Comparison of ENCODE assay signal across 8 cellular contexts in the genomic region with DNA sequence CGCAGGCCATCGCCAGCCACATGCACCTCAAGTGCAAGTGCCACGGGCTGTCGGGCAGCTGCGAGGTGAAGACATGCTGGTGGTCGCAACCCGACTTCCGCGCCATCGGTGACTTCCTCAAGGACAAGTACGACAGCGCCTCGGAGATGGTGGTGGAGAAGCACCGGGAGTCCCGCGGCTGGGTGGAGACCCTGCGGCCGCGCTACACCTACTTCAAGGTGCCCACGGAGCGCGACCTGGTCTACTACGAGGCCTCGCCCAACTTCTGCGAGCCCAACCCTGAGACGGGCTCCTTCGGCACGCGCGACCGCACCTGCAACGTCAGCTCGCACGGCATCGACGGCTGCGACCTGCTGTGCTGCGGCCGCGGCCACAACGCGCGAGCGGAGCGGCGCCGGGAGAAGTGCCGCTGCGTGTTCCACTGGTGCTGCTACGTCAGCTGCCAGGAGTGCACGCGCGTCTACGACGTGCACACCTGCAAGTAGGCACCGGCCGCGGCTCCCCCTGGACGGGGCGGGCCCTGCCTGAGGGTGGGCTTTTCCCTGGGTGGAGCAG. TPM values are rescaled to one million over a fixed set of nuclear protein-coding genes. Genes with fewer than 3 reads are reported as not detected.
DNase-seq lines count a peak whose midpoint lies in the region; ATAC-seq and TF ChIP-seq lines count a peak whose summit lies in the region.

No MANE protein-coding gene starts in this region.

- H3K9me3 Mint-ChIP-seq in activated T-helper 1 cell treated with anti-CD3 and anti-CD28 coated beads, Interleukin-12 subunit alpha, Interleukin-12 subunit beta, Interleukin-2, Interleukin-4 antibody, amounts not matched to agents 30 ng/mL and 10 ng/mL and 1 ng/mL, durations not matched to agents 14 hours and 24 hours and 36 hours: no peaks in the 10 kb centered on the region

- H3K27me3 ChIP-seq in iPS-20b (ENCODE audit: insufficient read depth, low read length) (peaks cover 90% of the 10 kb centered on the region), testis (no peaks in the 10 kb centered on the region)

- H3K27ac ChIP-seq in iPS-20b (ENCODE audit: low read length): no peak overlapping the region
- no peak overlapping the region for H3K27ac ChIP-seq in testis

- no peak overlapping the region for H3K27ac Mint-ChIP-seq in activated T-helper 1 cell treated with anti-CD3 and anti-CD28 coated beads, Interleukin-12 subunit alpha, Interleukin-12 subunit beta, Interleukin-2, Interleukin-4 antibody, amounts not matched to agents 30 ng/mL and 10 ng/mL and 1 ng/mL, durations not matched to agents 14 hours and 24 hours and 36 hours

- no peak overlapping the region for H3K4me3 Mint-ChIP-seq in activated T-helper 1 cell treated with anti-CD3 and anti-CD28 coated beads, Interleukin-12 subunit alpha, Interleukin-12 subunit beta, Interleukin-2, Interleukin-4 antibody, amounts not matched to agents 30 ng/mL and 10 ng/mL and 1 ng/mL, durations not matched to agents 14 hours and 24 hours and 36 hours

- TF ChIP-seq POLR2A in testis (IDR thresholded peaks at IDR 0.05): no peak

- no peaks in the 10 kb centered on the region for H3K36me3 ChIP-seq in iPS-20b (ENCODE audit: insufficient read depth, low read depth, low read length)
- no peaks in the 10 kb centered on the region for H3K36me3 ChIP-seq in testis (ENCODE audit: low read depth, missing control alignments)

- no peak for ATAC-seq in HG02588 (IDR thresholded peaks at IDR 0.05; ENCODE audit: unreplicated experiment)

- intact Hi-C loops in activated T-helper 1 cell treated with anti-CD3 and anti-CD28 coated beads, Interleukin-12 subunit alpha, Interleukin-12 subunit beta, Interleukin-2, Interleukin-4 antibody, amounts not matched to agents 30 ng/mL and 10 ng/mL and 1 ng/mL, durations not matched to agents 14 hours and 24 hours and 36 hours (cut with micrococcal nuclease): loop anchor here (1.0 to 2.0 kb wide), 3 partner anchors 23 to 81 kb away; a partner anchor contains a TSS
- intact Hi-C loops in testis (cut with DNase I; ENCODE audit: low total_unique reads): no loop called here

- 9% methylated on average over 28 of the region's 60 CpGs; no CpG with 5 or more reads in 1 of the 2 donors for WGBS in testis, 2 donors

- H3K4me1 Mint-ChIP-seq in activated T-helper 1 cell treated with anti-CD3 and anti-CD28 coated beads, Interleukin-12 subunit alpha, Interleukin-12 subunit beta, Interleukin-2, Interleukin-4 antibody, amounts not matched to agents 30 ng/mL and 10 ng/mL and 1 ng/mL, durations not matched to agents 14 hours and 24 hours and 36 hours (ENCODE audit: low read depth): no peaks in the 10 kb centered on the region

- H3K36me3 Mint-ChIP-seq in activated T-helper 1 cell treated with anti-CD3 and anti-CD28 coated beads, Interleukin-12 subunit alpha, Interleukin-12 subunit beta, Interleukin-2, Interleukin-4 antibody, amounts not matched to agents 30 ng/mL and 10 ng/mL and 1 ng/mL, durations not matched to agents 14 hours and 24 hours and 36 hours (ENCODE audit: low read depth): no peaks in the 10 kb centered on the region

- H3K9me3 ChIP-seq in iPS-20b (ENCODE audit: insufficient read depth, low read depth, low read length) (no peaks in the 10 kb centered on the region), testis (no peaks in the 10 kb centered on the region)

- H3K9ac ChIP-seq in iPS-20b (ENCODE audit: low read depth, low read length): no peak overlapping the region

- H3K4me3 ChIP-seq in iPS-20b (ENCODE audit: low read length) (peak overlapping the region; percentile 60; the same call in 1 of the 2 replicates), testis (peak overlapping the region; percentile 22)

- no peak for TF ChIP-seq CTCF in testis (IDR thresholded peaks at IDR 0.05)

- peaks cover 43% of the 10 kb centered on the region for H3K27me3 Mint-ChIP-seq in activated T-helper 1 cell treated with anti-CD3 and anti-CD28 coated beads, Interleukin-12 subunit alpha, Interleukin-12 subunit beta, Interleukin-2, Interleukin-4 antibody, amounts not matched to agents 30 ng/mL and 10 ng/mL and 1 ng/mL, durations not matched to agents 14 hours and 24 hours and 36 hours (ENCODE audit: insufficient read depth)

- peak; percentile 45 for DNase-seq in NCI-H345 (lab: John Stamatoyannopoulos, UW)
- no peak for DNase-seq in NCI-H345 treated with DMSO at 0.1 percent for 48 hours (lab: John Stamatoyannopoulos, UW; ENCODE audit: unreplicated experiment)
- peak; percentile 23 for DNase-seq in activated T-helper 1 cell treated with anti-CD3 and anti-CD28 coated beads, Interleukin-12 subunit alpha, Interleukin-12 subunit beta, Interleukin-2, Interleukin-4 antibody, amounts not matched to agents 30 ng/mL and 10 ng/mL and 1 ng/mL, durations not matched to agents 14 hours and 24 hours and 36 hours (ENCODE audit: low spot score)
- DNase-seq in testis: no peak
- DNase-seq in globus pallidus (ENCODE audit: low spot score): no peak
- DNase-seq in anterior cingulate cortex (lab: John Stamatoyannopoulos, UW): no peak

- H3K4me1 ChIP-seq in iPS-20b (ENCODE audit: insufficient read depth, low read length) (0 out of 2 replicates have a peak, but pooled peaks cover 3% of the 10 kb centered on the region), testis (peaks cover 2% of the 10 kb centered on the region)

RNA-seq across cellular contexts. Expression of a gene that starts 23.4 kb away (rescaled TPM):
- total RNA-seq in activated T-helper 1 cell treated with anti-CD3 and anti-CD28 coated beads, Interleukin-12 subunit alpha, Interleukin-12 subunit beta, Interleukin-2, Interleukin-4 antibody, amounts not matched to agents 30 ng/mL and 10 ng/mL and 1 ng/mL, durations not matched to agents 14 hours and 24 hours and 36 hours: 404 TPM in 2 replicates
- total RNA-seq in testis: 100 to 1,000 TPM; 426 to 488 TPM
- polyA plus RNA-seq in testis (ENCODE audit: insufficient read depth, low read depth, low replicate concordance): 637 TPM

RNA-seq across cellular contexts. Expression of a gene that starts 44.1 kb away (rescaled TPM):
- total RNA-seq in activated T-helper 1 cell treated with anti-CD3 and anti-CD28 coated beads, Interleukin-12 subunit alpha, Interleukin-12 subunit beta, Interleukin-2, Interleukin-4 antibody, amounts not matched to agents 30 ng/mL and 10 ng/mL and 1 ng/mL, durations not matched to agents 14 hours and 24 hours and 36 hours: 27.7 and 30.7 TPM in 2 replicates
- total RNA-seq in testis: 10 to 100 TPM; 19.4 to 25.0 TPM
- 11.3 TPM for polyA plus RNA-seq in testis (ENCODE audit: insufficient read depth, low read depth, low replicate concordance)

RNA-seq across cellular contexts. Expression of a gene that starts 50.0 kb away (rescaled TPM):
- total RNA-seq in activated T-helper 1 cell treated with anti-CD3 and anti-CD28 coated beads, Interleukin-12 subunit alpha, Interleukin-12 subunit beta, Interleukin-2, Interleukin-4 antibody, amounts not matched to agents 30 ng/mL and 10 ng/mL and 1 ng/mL, durations not matched to agents 14 hours and 24 hours and 36 hours: 53.3 and 61.7 TPM in 2 replicates
- total RNA-seq in testis: 100 to 1,000 TPM; 102 to 121 TPM
- 63.1 TPM for polyA plus RNA-seq in testis (ENCODE audit: insufficient read depth, low read depth, low replicate concordance)

RNA-seq across cellular contexts. Expression of a gene that starts 52.3 kb away (rescaled TPM):
- not detected in 2 replicates for total RNA-seq in activated T-helper 1 cell treated with anti-CD3 and anti-CD28 coated beads, Interleukin-12 subunit alpha, Interleukin-12 subunit beta, Interleukin-2, Interleukin-4 antibody, amounts not matched to agents 30 ng/mL and 10 ng/mL and 1 ng/mL, durations not matched to agents 14 hours and 24 hours and 36 hours
- total RNA-seq in testis: under 1 TPM; 0.08 to 0.19 TPM
- polyA plus RNA-seq in testis (ENCODE audit: insufficient read depth, low read depth, low replicate concordance): 0.13 TPM

Comparison
In these comparisons a context has a peak if more than half of its experiments do, and no peak if none do; other contexts are left out.
1. DNase-seq: peak in NCI-H345 (single experiment) and activated T-helper 1 cell treated with anti-CD3 and anti-CD28 coated beads, Interleukin-12 subunit alpha, Interleukin-12 subunit beta, Interleukin-2, Interleukin-4 antibody, amounts not matched to agents 30 ng/mL and 10 ng/mL and 1 ng/mL, durations not matched to agents 14 hours and 24 hours and 36 hours (single experiment); none in NCI-H345 treated with DMSO at 0.1 percent for 48 hours (single experiment), testis (single experiment), globus pallidus (single experiment) and anterior cingulate cortex (0 of 58).